1 cellular context compared by ENCODE assay signal in genomic region chr1:1272341-1273151, GRCh38.
TF ChIP-seq lines count a peak whose summit lies in the region.

No MANE protein-coding gene starts in this region.

TF ChIP-seq in HepG2, 621 proteins besides CTCF, POLR2A, EP300 and RAD21 (continued from another document and continues in another):
- TF ChIP-seq HOMEZ (CRISPR knock-in tag; IDR thresholded peaks at IDR 0.05; ENCODE audit: low read depth), result no peak
- no peak for TF ChIP-seq ZNF775 (CRISPR knock-in tag; IDR thresholded peaks at IDR 0.05; ENCODE audit: borderline replicate concordance)
- TF ChIP-seq POLR2AphosphoS5 (IDR thresholded peaks at IDR 0.05; ENCODE audit: low read depth, low read length), result no peak
- TF ChIP-seq ZNF891 (CRISPR knock-in tag; IDR thresholded peaks at IDR 0.05), result 0 out of 2 replicates have a peak, but pooled peaks have one; percentile 27
- no peak for TF ChIP-seq AKAP8 (CRISPR knock-in tag; IDR thresholded peaks at IDR 0.05)
- TF ChIP-seq CBX5 (CRISPR knock-in tag; IDR thresholded peaks at IDR 0.05; ENCODE audit: borderline replicate concordance), result no peak
- no peak for TF ChIP-seq NBN (conservative IDR thresholded peaks at IDR 0.05)
- TF ChIP-seq CEBPB (IDR thresholded peaks at IDR 0.05; ENCODE audit: borderline replicate concordance, low read depth, low read length), result no peak
- TF ChIP-seq ZNF704 (CRISPR knock-in tag; IDR thresholded peaks at IDR 0.05; ENCODE audit: borderline replicate concordance), result no peak
- TF ChIP-seq HDAC1 (CRISPR knock-in tag; IDR thresholded peaks at IDR 0.05), result 0 out of 2 replicates have a peak, but pooled peaks have one; percentile 11
- TF ChIP-seq ZNF260 (CRISPR knock-in tag; IDR thresholded peaks at IDR 0.05; ENCODE audit: borderline replicate concordance, low read depth), result no peak
- no peak for TF ChIP-seq TRIM22 (IDR thresholded peaks at IDR 0.05)
- 0 out of 2 replicates have a peak, but pooled peaks have one; percentile 9 for TF ChIP-seq BCL6 (CRISPR knock-in tag; IDR thresholded peaks at IDR 0.05)
- TF ChIP-seq TOPORS (CRISPR knock-in tag; IDR thresholded peaks at IDR 0.05), result no peak
- no peak for TF ChIP-seq ZKSCAN8 (CRISPR knock-in tag; IDR thresholded peaks at IDR 0.05; ENCODE audit: borderline replicate concordance)
- no peak for TF ChIP-seq ZNF138 (CRISPR knock-in tag; IDR thresholded peaks at IDR 0.05; ENCODE audit: low read depth)
- TF ChIP-seq SMAD1 (CRISPR knock-in tag; IDR thresholded peaks at IDR 0.05; ENCODE audit: borderline replicate concordance, low read depth), result 0 out of 2 replicates have a peak, but pooled peaks have one; percentile 49
- no peak for TF ChIP-seq ZNF44 (CRISPR knock-in tag; IDR thresholded peaks at IDR 0.05)
- no peak for TF ChIP-seq EZH2 (conservative IDR thresholded peaks at IDR 0.05; ENCODE audit: low read depth, low read length)
- no peak for TF ChIP-seq ETV5 (CRISPR knock-in tag; IDR thresholded peaks at IDR 0.05; ENCODE audit: borderline replicate concordance)
- no peak for TF ChIP-seq IRX3 (CRISPR knock-in tag; IDR thresholded peaks at IDR 0.05; ENCODE audit: borderline replicate concordance, low read depth)
- no peak for TF ChIP-seq HNRNPH1 (optimal IDR thresholded peaks at IDR 0.05; ENCODE audit: low read depth, low read length)
- TF ChIP-seq ZNF563 (CRISPR knock-in tag; IDR thresholded peaks at IDR 0.05), result no peak
- no peak for TF ChIP-seq PHF8 (CRISPR knock-in tag; IDR thresholded peaks at IDR 0.05)
- no peak for TF ChIP-seq ATF5 (CRISPR knock-in tag; IDR thresholded peaks at IDR 0.05; ENCODE audit: low read depth)
- TF ChIP-seq THRA (CRISPR knock-in tag; IDR thresholded peaks at IDR 0.05; ENCODE audit: borderline replicate concordance), result no peak
- TF ChIP-seq CBFB (CRISPR knock-in tag; IDR thresholded peaks at IDR 0.05), result no peak
- TF ChIP-seq THAP11 (CRISPR knock-in tag; IDR thresholded peaks at IDR 0.05), result no peak
- no peak for TF ChIP-seq ZNF552 (CRISPR knock-in tag; IDR thresholded peaks at IDR 0.05; ENCODE audit: borderline replicate concordance)
- peak; percentile 21; the same call in 1 of the 2 replicates for TF ChIP-seq ZNF687 (CRISPR knock-in tag; IDR thresholded peaks at IDR 0.05)
- TF ChIP-seq SMARCE1 (IDR thresholded peaks at IDR 0.05; ENCODE audit: borderline replicate concordance), result no peak
- no peak for TF ChIP-seq CSRNP2 (CRISPR knock-in tag; conservative IDR thresholded peaks at IDR 0.05; ENCODE audit: low read depth)
- TF ChIP-seq ZNF34 (CRISPR knock-in tag; IDR thresholded peaks at IDR 0.05; ENCODE audit: borderline replicate concordance), result no peak
- no peak for TF ChIP-seq RBAK (CRISPR knock-in tag; IDR thresholded peaks at IDR 0.05)
- no peak for TF ChIP-seq ZBTB49 (CRISPR knock-in tag; IDR thresholded peaks at IDR 0.05; ENCODE audit: borderline replicate concordance)
- no peak for TF ChIP-seq SP5 (CRISPR knock-in tag; IDR thresholded peaks at IDR 0.05; ENCODE audit: borderline replicate concordance, low read depth)
- peak; percentile 56; the same call in 1 of the 2 replicates for TF ChIP-seq DNMT1 (CRISPR knock-in tag; IDR thresholded peaks at IDR 0.05)
- TF ChIP-seq ZNF589 (CRISPR knock-in tag; conservative IDR thresholded peaks at IDR 0.05), result no peak
- TF ChIP-seq TARDBP (CRISPR knock-in tag; IDR thresholded peaks at IDR 0.05), result no peak
- TF ChIP-seq NRL (CRISPR knock-in tag; IDR thresholded peaks at IDR 0.05; ENCODE audit: borderline replicate concordance), result peak; percentile 30; the same call in 1 of the 2 replicates
- no peak for TF ChIP-seq RFX5 (IDR thresholded peaks at IDR 0.05; ENCODE audit: low read depth, low read length)
- TF ChIP-seq RERE (CRISPR knock-in tag; IDR thresholded peaks at IDR 0.05; ENCODE audit: low read depth), result no peak
- peak; percentile 5; the same call in 1 of the 2 replicates for TF ChIP-seq PHF21A (CRISPR knock-in tag; IDR thresholded peaks at IDR 0.05)
- no peak for TF ChIP-seq MBD4 (IDR thresholded peaks at IDR 0.05; ENCODE audit: borderline replicate concordance, low read length)
